1 cellular context compared by ENCODE assay signal in genomic region chrX:56726609-56727008, GRCh38.
TF ChIP-seq lines count a peak whose summit lies in the region.

No MANE protein-coding gene starts in this region.

TF ChIP-seq in H1, 55 proteins besides CTCF, POLR2A, EP300 and RAD21 (continued from another document):
- no peak for TF ChIP-seq CHD7 (IDR thresholded peaks at IDR 0.05; ENCODE audit: insufficient replicate concordance, low read length)
- no peak for TF ChIP-seq SRF (IDR thresholded peaks at IDR 0.05; ENCODE audit: low read depth, low read length)
